In genomic region chr19:42601811-42602443, GRCh38 we compare ENCODE assay signal across 11 cellular contexts. TPM values are rescaled to one million over a fixed set of nuclear protein-coding genes. Genes with fewer than 3 reads are reported as not detected.
A peak's percentile ranks its signal among the peaks of the same experiment; 100 is the strongest.
DNase-seq lines count a peak whose midpoint lies in the region; ATAC-seq, FAIRE-seq and TF ChIP-seq lines count a peak whose summit lies in the region.
"Had no signal": no experiment of that assay in that cellular context is flagged by ENCODE, and none has a peak within 500 bp of the region (broad histone marks: within the 10 kb centered on the region; RNA-seq: fewer than 3 reads in every experiment).

No MANE protein-coding gene starts in this region.

- dilution Hi-C loops in keratinocyte (cut with MboI; ENCODE audit: extremely low pct_ligation_motif_present, low sequenced_read_pairs): no loop called here

- no peak overlapping the region for H3K4me2 ChIP-seq in keratinocyte (ENCODE audit: control insufficient read depth, extremely low read depth, insufficient read depth, low read depth, low read length)

- DNase-seq in EL (peak; percentile 44), HT-29 (ENCODE audit: low spot score) (peak; percentile 77), keratinocyte (ENCODE audit: low read depth, low spot score) (no peak), NCI-H128 (lab: John Stamatoyannopoulos, UW; ENCODE audit: unreplicated experiment) (no peak)
- DNase-seq in activated CD4-positive, alpha-beta T cell treated with anti-CD3 and anti-CD28 coated beads, Interleukin-2, amount 10 ng/mL, durations not matched to agents 7 days and 5 days: peak; percentile 54
- no peak for DNase-seq in activated CD8-positive, alpha-beta memory T cell treated with anti-CD3 and anti-CD28 coated beads, Interleukin-2, amount 50 U/mL, for 4 hours
- DNase-seq: kidney had no signal

- POLR2A ChIA-PET in activated CD4-positive, alpha-beta T cell treated with anti-CD3 and anti-CD28 coated beads, Interleukin-2, amount 10 ng/mL, durations not matched to agents 7 days and 5 days (lab: Charles Lee): no interaction called here

- H3K4me3 Mint-ChIP-seq in activated CD4-positive, alpha-beta T cell treated with anti-CD3 and anti-CD28 coated beads, Interleukin-2, amount 10 ng/mL, durations not matched to agents 7 days and 5 days: no peak overlapping the region

- no peak for TF ChIP-seq CTCF in keratinocyte (optimal IDR thresholded peaks at IDR 0.05 in 1 of 3, IDR thresholded peaks at IDR 0.05 in 1 of 3, conservative IDR thresholded peaks at IDR 0.05 in 1 of 3; ENCODE audit: extremely low read depth in 1 of 3, insufficient read depth in 2 of 3, low read length in 3 of 3)

- H3K27me3 ChIP-seq in keratinocyte (ENCODE audit: control insufficient read depth, extremely low read depth, insufficient read depth, low read length): no peaks in the 10 kb centered on the region
- H3K27me3 ChIP-seq: ascending aorta had no signal

- H3K9ac ChIP-seq in keratinocyte (ENCODE audit: control insufficient read depth, extremely low read depth, insufficient read depth, low read length): no peak overlapping the region

- CTCF ChIA-PET in activated CD4-positive, alpha-beta T cell treated with anti-CD3 and anti-CD28 coated beads, Interleukin-2, amount 10 ng/mL, durations not matched to agents 7 days and 5 days (lab: Charles Lee): no interaction called here

- no peaks in the 10 kb centered on the region for H3K79me2 ChIP-seq in keratinocyte (ENCODE audit: control insufficient read depth, insufficient read depth, low read length)

- H3K9me1 ChIP-seq in keratinocyte (ENCODE audit: control insufficient read depth, extremely low read depth, insufficient read depth, low read length): no peaks in the 10 kb centered on the region

- no peaks in the 10 kb centered on the region for H3K9me3 Mint-ChIP-seq in activated CD4-positive, alpha-beta T cell treated with anti-CD3 and anti-CD28 coated beads, Interleukin-2, amount 10 ng/mL, durations not matched to agents 7 days and 5 days

- H3K27ac Mint-ChIP-seq in activated CD4-positive, alpha-beta T cell treated with anti-CD3 and anti-CD28 coated beads, Interleukin-2, amount 10 ng/mL, durations not matched to agents 7 days and 5 days: no peak overlapping the region

- H3K36me3 ChIP-seq in keratinocyte (ENCODE audit: control insufficient read depth in 2 of 2, extremely low read depth in 1 of 2, insufficient read depth in 2 of 2, low read length in 2 of 2): no peaks in the 10 kb centered on the region
- H3K36me3 ChIP-seq: ascending aorta, SJSA1 had no signal

- peak; percentile 55 for FAIRE-seq in keratinocyte (lab: Jason Lieb, UNC)
- FAIRE-seq: kidney had no signal

- H3K4me1 ChIP-seq in keratinocyte (ENCODE audit: control insufficient read depth, extremely low read depth, insufficient read depth, low read length): no peaks in the 10 kb centered on the region
- H3K4me1 ChIP-seq: ascending aorta, SJSA1 had no signal

- H3K4me1 Mint-ChIP-seq in activated CD4-positive, alpha-beta T cell treated with anti-CD3 and anti-CD28 coated beads, Interleukin-2, amount 10 ng/mL, durations not matched to agents 7 days and 5 days: no peaks in the 10 kb centered on the region

- peaks cover 26% of the 10 kb centered on the region for H3K27me3 Mint-ChIP-seq in activated CD4-positive, alpha-beta T cell treated with anti-CD3 and anti-CD28 coated beads, Interleukin-2, amount 10 ng/mL, durations not matched to agents 7 days and 5 days

- H3K36me3 Mint-ChIP-seq in activated CD4-positive, alpha-beta T cell treated with anti-CD3 and anti-CD28 coated beads, Interleukin-2, amount 10 ng/mL, durations not matched to agents 7 days and 5 days (ENCODE audit: low read depth): no peaks in the 10 kb centered on the region

- H4K20me1 ChIP-seq in keratinocyte (ENCODE audit: control insufficient read depth, extremely low read depth, insufficient read depth, low read length): no peaks in the 10 kb centered on the region

- no peak overlapping the region for H3K27ac ChIP-seq in keratinocyte (ENCODE audit: control insufficient read depth, insufficient read depth, low read length)
- H3K27ac ChIP-seq: ascending aorta, SJSA1 had no signal

- no peak overlapping the region for H3K4me3 ChIP-seq in keratinocyte (ENCODE audit: control insufficient read depth in 2 of 3, extremely low read depth in 1 of 3, insufficient read depth in 2 of 3, low read depth in 1 of 3, low read length in 3 of 3)
- H3K4me3 ChIP-seq: ascending aorta, SJSA1 had no signal

- no peaks in the 10 kb centered on the region for H3K9me3 ChIP-seq in keratinocyte (ENCODE audit: control insufficient read depth, low read depth, low read length)
- H3K9me3 ChIP-seq: ascending aorta, SJSA1 had no signal

- no peak for ATAC-seq in GM18873 (IDR thresholded peaks at IDR 0.05; ENCODE audit: low FRiP score, unreplicated experiment)
- ATAC-seq in GM18867 (IDR thresholded peaks at IDR 0.05; ENCODE audit: unreplicated experiment): no peak

- no peak overlapping the region for H2AFZ ChIP-seq in keratinocyte (ENCODE audit: control insufficient read depth, low read length)

RNA-seq across cellular contexts. Expression of gene CEACAM8, which starts 7.2 kb away (rescaled TPM):
- total RNA-seq in HT-29 (2014; rRNA removed; shearing (Covaris generic)): not detected in 2 replicates
- total RNA-seq in activated CD4-positive, alpha-beta T cell treated with anti-CD3 and anti-CD28 coated beads, Interleukin-2, amount 10 ng/mL, durations not matched to agents 7 days and 5 days: not detected
- not detected in 3 replicates for polyA plus RNA-seq in keratinocyte
- polyA plus RNA-seq in keratinocyte (2011; ENCODE audit: low read depth): not detected
- polyA plus RNA-seq in keratinocyte (2011; cell fraction: cytosol; rRNA removed): not detected in 2 replicates
- polyA plus RNA-seq in keratinocyte (2011; cell fraction: nucleus; rRNA removed): not detected in 2 replicates
- not detected in 2 replicates for polyA plus RNA-seq in keratinocyte (2012; ENCODE audit: low replicate concordance)
- not detected in 3 replicates for polyA minus RNA-seq in keratinocyte
- not detected for polyA minus RNA-seq in keratinocyte (2011; cell fraction: cytosol; rRNA and poly(A)+ RNA removed)
- not detected in 2 replicates for polyA minus RNA-seq in keratinocyte (2011; cell fraction: nucleus; rRNA and poly(A)+ RNA removed)
- total RNA-seq: ascending aorta, kidney, SJSA1 had no signal

Comparison
In these comparisons a context has a peak if more than half of its experiments do, and no peak if none do; other contexts are left out.
1. DNase-seq: peak in EL (single experiment), HT-29 (single experiment) and activated CD4-positive, alpha-beta T cell treated with anti-CD3 and anti-CD28 coated beads, Interleukin-2, amount 10 ng/mL, durations not matched to agents 7 days and 5 days (single experiment); none in keratinocyte (single experiment), activated CD8-positive, alpha-beta memory T cell treated with anti-CD3 and anti-CD28 coated beads, Interleukin-2, amount 50 U/mL, for 4 hours (single experiment) and NCI-H128 (single experiment).